In genomic region chr20:50278684-50279531, GRCh38 we compare ENCODE assay signal across 1 cellular context.
TF ChIP-seq lines count a peak whose summit lies in the region.

No MANE protein-coding gene starts in this region.

TF ChIP-seq in K562, 482 proteins besides CTCF, POLR2A, EP300 and RAD21 (continued from another document and continues in another):
- TF ChIP-seq HDAC1 (IDR thresholded peaks at IDR 0.05), result peak; percentile 66 to 78; a peak in 3 of 4 replicates
- TF ChIP-seq ARID2 (IDR thresholded peaks at IDR 0.05), result no peak; the same call in 1 of the 2 replicates
- TF ChIP-seq L3MBTL2 (IDR thresholded peaks at IDR 0.05), result peak; percentile 72
- TF ChIP-seq GTF2A2 (tag; IDR thresholded peaks at IDR 0.05), result no peak
- no peak for TF ChIP-seq ZNF408 (CRISPR knock-in tag; IDR thresholded peaks at IDR 0.05; ENCODE audit: low read depth)
- TF ChIP-seq RCOR1 (IDR thresholded peaks at IDR 0.05; ENCODE audit: borderline replicate concordance in 1 of 2, low read depth in 2 of 2, low read length in 2 of 2), result peak; percentile 62 to 90; a peak in 3 of 4 replicates
- TF ChIP-seq SRSF1 (IDR thresholded peaks at IDR 0.05; ENCODE audit: low read depth, low read length), result no peak
- TF ChIP-seq SMARCA5 (IDR thresholded peaks at IDR 0.05), result peak; percentile 99
- no peak for TF ChIP-seq POLR2H (tag; IDR thresholded peaks at IDR 0.05; ENCODE audit: low read depth)
- no peak for TF ChIP-seq BRF1 (IDR thresholded peaks at IDR 0.05; ENCODE audit: borderline replicate concordance, extremely low read depth, insufficient read length)
- TF ChIP-seq ZNF75A (CRISPR knock-in tag; IDR thresholded peaks at IDR 0.05), result no peak
- 0 out of 4 replicates have a peak, but pooled peaks have one; percentile 41 to 56 for TF ChIP-seq ARNT (IDR thresholded peaks at IDR 0.05)
- TF ChIP-seq MEF2D (tag; conservative IDR thresholded peaks at IDR 0.05; ENCODE audit: low read depth), result no peak; the same call in 1 of the 2 replicates
- peak; percentile 65; the same call in 1 of the 2 replicates for TF ChIP-seq ATF7 (IDR thresholded peaks at IDR 0.05)
- no peak for TF ChIP-seq ZNF76 (CRISPR knock-in tag; IDR thresholded peaks at IDR 0.05; ENCODE audit: borderline replicate concordance)
- TF ChIP-seq TFE3 (CRISPR knock-in tag; IDR thresholded peaks at IDR 0.05), result no peak
- TF ChIP-seq GTF2F1 (IDR thresholded peaks at IDR 0.05; ENCODE audit: low read depth, low read length), result no peak
- TF ChIP-seq ZNF133 (CRISPR knock-in tag; IDR thresholded peaks at IDR 0.05), result no peak
- no peak for TF ChIP-seq ZNF217 (CRISPR knock-in tag; IDR thresholded peaks at IDR 0.05)
- TF ChIP-seq RBM17 (IDR thresholded peaks at IDR 0.05; ENCODE audit: borderline replicate concordance, low read depth, low read length), result no peak
- TF ChIP-seq XRCC5 (IDR thresholded peaks at IDR 0.05; ENCODE audit: low read depth, low read length), result peak; percentile 70; the same call in 1 of the 2 replicates
- TF ChIP-seq HSF4 (CRISPR knock-in tag; IDR thresholded peaks at IDR 0.05; ENCODE audit: borderline replicate concordance), result no peak
- TF ChIP-seq SNRNP70 (optimal IDR thresholded peaks at IDR 0.05; ENCODE audit: low read depth, low read length), result no peak
- TF ChIP-seq ZFX (CRISPR knock-in tag; IDR thresholded peaks at IDR 0.05), result peak; percentile 36; the same call in 1 of the 2 replicates
- no peak for TF ChIP-seq HBP1 (CRISPR knock-in tag; IDR thresholded peaks at IDR 0.05)
- no peak for TF ChIP-seq ZBTB1 (CRISPR knock-in tag; IDR thresholded peaks at IDR 0.05; ENCODE audit: borderline replicate concordance, low read depth)
- no peak for TF ChIP-seq ID3 (CRISPR knock-in tag; IDR thresholded peaks at IDR 0.05)
- TF ChIP-seq ID3 (tag; IDR thresholded peaks at IDR 0.05), result peak; percentile 51; the same call in 1 of the 2 replicates
- no peak for TF ChIP-seq IRF1 (CRISPR knock-in tag; IDR thresholded peaks at IDR 0.05; ENCODE audit: borderline replicate concordance)
- TF ChIP-seq IFI16 (CRISPR knock-in tag; IDR thresholded peaks at IDR 0.05), result no peak
- no peak for TF ChIP-seq U2AF1 (optimal IDR thresholded peaks at IDR 0.05; ENCODE audit: low read depth, low read length)
- TF ChIP-seq CSDE1 (IDR thresholded peaks at IDR 0.05), result no peak
- TF ChIP-seq SMC3 (conservative IDR thresholded peaks at IDR 0.05; ENCODE audit: insufficient read depth, low read depth, low read length), result peak; percentile 66
- peak; percentile 75; the same call in 1 of the 2 replicates for TF ChIP-seq CTBP1 (IDR thresholded peaks at IDR 0.05; ENCODE audit: borderline replicate concordance)
- no peak for TF ChIP-seq SAFB (IDR thresholded peaks at IDR 0.05; ENCODE audit: borderline replicate concordance, low read depth, low read length)
- TF ChIP-seq RAD51 (IDR thresholded peaks at IDR 0.05; ENCODE audit: borderline replicate concordance, low read depth), result no peak
- no peak for TF ChIP-seq THRB (CRISPR knock-in tag; conservative IDR thresholded peaks at IDR 0.05)
- TF ChIP-seq NR0B1 (IDR thresholded peaks at IDR 0.05; ENCODE audit: partially characterized antibody), result no peak
- TF ChIP-seq ZNF551 (CRISPR knock-in tag; IDR thresholded peaks at IDR 0.05), result no peak
- no peak for TF ChIP-seq POLR3A (IDR thresholded peaks at IDR 0.05; ENCODE audit: borderline replicate concordance, extremely low read depth, insufficient read depth, insufficient read length)
- no peak for TF ChIP-seq ZNF639 (CRISPR knock-in tag; conservative IDR thresholded peaks at IDR 0.05 in 1 of 2, IDR thresholded peaks at IDR 0.05 in 1 of 2)
- TF ChIP-seq E2F6 (IDR thresholded peaks at IDR 0.05; ENCODE audit: borderline replicate concordance in 1 of 2, extremely low read depth in 1 of 2, insufficient read depth in 1 of 2, insufficient read length in 1 of 2, low read depth in 1 of 2, low read length in 1 of 2, poor library complexity in 1 of 2, severe bottlenecking in 1 of 2), result peak in 1 of 2 experiments; percentile 15
- TF ChIP-seq ZSCAN29 (IDR thresholded peaks at IDR 0.05), result no peak
- no peak for TF ChIP-seq PATZ1 (CRISPR knock-in tag; IDR thresholded peaks at IDR 0.05; ENCODE audit: borderline replicate concordance)
- TF ChIP-seq PPARD (CRISPR knock-in tag; IDR thresholded peaks at IDR 0.05), result no peak
- TF ChIP-seq PHF20 (IDR thresholded peaks at IDR 0.05; ENCODE audit: partially characterized antibody), result peak; percentile 83
- TF ChIP-seq ARID1B (IDR thresholded peaks at IDR 0.05), result peak; percentile 48; the same call in 1 of the 2 replicates
- no peak for TF ChIP-seq KAT2B (IDR thresholded peaks at IDR 0.05; ENCODE audit: low read depth, low read length)
- TF ChIP-seq NRF1 (conservative IDR thresholded peaks at IDR 0.05 in 1 of 2, IDR thresholded peaks at IDR 0.05 in 1 of 2), result peak; percentile 59 to 62
- TF ChIP-seq CBX1 (IDR thresholded peaks at IDR 0.05; ENCODE audit: low read depth), result peak; percentile 94
- TF ChIP-seq PREB (CRISPR knock-in tag; IDR thresholded peaks at IDR 0.05), result peak; percentile 92; the same call in 1 of the 2 replicates
- TF ChIP-seq SMAD4 (CRISPR knock-in tag; conservative IDR thresholded peaks at IDR 0.05), result peak; percentile 33; the same call in 1 of the 2 replicates
- no peak for TF ChIP-seq SMAD2 (IDR thresholded peaks at IDR 0.05; ENCODE audit: low read depth, low read length)
- TF ChIP-seq JUND (IDR thresholded peaks at IDR 0.05; ENCODE audit: borderline replicate concordance, low read depth, low read length), result peak; percentile 39
- TF ChIP-seq JUND (tag; IDR thresholded peaks at IDR 0.05; ENCODE audit: borderline replicate concordance, low read depth, low read length), result peak; percentile 17; the same call in 1 of the 3 replicates
- TF ChIP-seq ETS2 (tag; IDR thresholded peaks at IDR 0.05; ENCODE audit: borderline replicate concordance, poor library complexity, severe bottlenecking), result no peak
- 0 out of 2 replicates have a peak, but pooled peaks have one; percentile 26 for TF ChIP-seq ZNF766 (CRISPR knock-in tag; conservative IDR thresholded peaks at IDR 0.05)
- TF ChIP-seq CCAR2 (IDR thresholded peaks at IDR 0.05; ENCODE audit: low read depth, low read length), result no peak
- TF ChIP-seq NFYB (IDR thresholded peaks at IDR 0.05; ENCODE audit: extremely low read depth, insufficient read length), result no peak
- TF ChIP-seq SAFB2 (IDR thresholded peaks at IDR 0.05; ENCODE audit: borderline replicate concordance, low read depth, low read length, severe bottlenecking), result no peak
- no peak for TF ChIP-seq ZNF740 (CRISPR knock-in tag; IDR thresholded peaks at IDR 0.05)
- no peak for TF ChIP-seq ZNF740 (tag; IDR thresholded peaks at IDR 0.05)
- no peak for TF ChIP-seq ZNF57 (CRISPR knock-in tag; IDR thresholded peaks at IDR 0.05)
- TF ChIP-seq FOSL1 (tag; conservative IDR thresholded peaks at IDR 0.05), result peak; percentile 57
- peak; percentile 74 for TF ChIP-seq CC2D1A (IDR thresholded peaks at IDR 0.05)
